Comparison of ENCODE assay signal across 9 cellular contexts in the genomic region with DNA sequence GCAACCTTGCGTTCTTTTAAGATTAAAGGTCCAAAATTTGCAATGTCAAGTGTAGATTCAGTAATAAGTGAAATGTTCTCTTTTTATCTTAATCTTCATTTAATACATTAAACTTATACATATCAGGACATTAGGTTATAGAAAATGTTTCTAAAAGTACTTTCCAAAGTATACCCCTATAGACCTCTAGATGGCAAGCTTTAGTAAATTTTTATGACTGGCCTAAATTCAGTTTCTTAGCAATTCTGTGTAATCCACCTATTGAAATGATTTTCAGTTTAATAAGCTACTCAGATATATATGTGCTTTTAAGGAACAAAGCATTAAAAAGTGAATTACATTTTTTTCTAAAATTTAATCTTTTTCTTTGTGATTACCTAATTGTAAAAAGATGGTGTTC.
DNase-seq lines count a peak whose midpoint lies in the region; ATAC-seq and TF ChIP-seq lines count a peak whose summit lies in the region.
"Had no signal": no experiment of that assay in that cellular context is flagged by ENCODE, and none has a peak within 500 bp of the region (broad histone marks: within the 10 kb centered on the region; RNA-seq: fewer than 3 reads in every experiment).

No MANE protein-coding gene starts in this region.

- no peak overlapping the region for H3K4me2 ChIP-seq in SU-DHL-6 (ENCODE audit: low read depth, low read length, poor library complexity, severe bottlenecking)

- H3K9ac ChIP-seq in SU-DHL-6 (ENCODE audit: low read length) = no peak overlapping the region

- H3K4me1 ChIP-seq in mucosa of descending colon (ENCODE audit: low read depth) = no peaks in the 10 kb centered on the region

- DNase-seq in DMS114 treated with DMSO at 0.1 percent for 48 hours (lab: John Stamatoyannopoulos, UW; ENCODE audit: unreplicated experiment) (peak; percentile 0), HFFc6 (peak; percentile 11), kidney glomerular epithelial cell (lab: John Stamatoyannopoulos, UW) (peak; percentile 16), mucosa of descending colon (no peak), germinal center (ENCODE audit: low spot score) (no peak)
- no peak for DNase-seq in activated T-helper 1 cell treated with anti-CD3 and anti-CD28 coated beads, Interleukin-12 subunit alpha, Interleukin-12 subunit beta, Interleukin-2, Interleukin-4 antibody, amounts not matched to agents 30 ng/mL and 10 ng/mL and 1 ng/mL, durations not matched to agents 14 hours and 24 hours and 36 hours (ENCODE audit: low spot score)
- DNase-seq in activated CD4-positive, alpha-beta T cell treated with anti-CD3 and anti-CD28 coated beads, Interleukin-2, amount 10 ng/mL, durations not matched to agents 7 days and 5 days = no peak
- DNase-seq: activated CD4-positive, alpha-beta T cell treated with anti-CD3 and anti-CD28 coated beads, Interleukin-2, amount 10 ng/mL, durations not matched to agents 24 days and 14 days had no signal

- no peak overlapping the region for H2AFZ ChIP-seq in SU-DHL-6 (ENCODE audit: low read depth, low read length, severe bottlenecking)

- no peaks in the 10 kb centered on the region for H3K9me2 ChIP-seq in SU-DHL-6 (replicated peaks; ENCODE audit: insufficient read depth, low read length)

- no peak overlapping the region for H3K4me3 ChIP-seq in SU-DHL-6 (ENCODE audit: insufficient read depth, low read length, poor library complexity, severe bottlenecking)
- H3K4me3 ChIP-seq in mucosa of descending colon = no peak overlapping the region

- no peaks in the 10 kb centered on the region for H3K36me3 ChIP-seq in SU-DHL-6 (ENCODE audit: low read length)
- H3K36me3 ChIP-seq in mucosa of descending colon (ENCODE audit: low read depth) = no peaks in the 10 kb centered on the region

- H3K27me3 Mint-ChIP-seq in HFFc6 (ENCODE audit: insufficient read depth) = no peaks in the 10 kb centered on the region
- no peaks in the 10 kb centered on the region for H3K27me3 Mint-ChIP-seq in activated T-helper 1 cell treated with anti-CD3 and anti-CD28 coated beads, Interleukin-12 subunit alpha, Interleukin-12 subunit beta, Interleukin-2, Interleukin-4 antibody, amounts not matched to agents 30 ng/mL and 10 ng/mL and 1 ng/mL, durations not matched to agents 14 hours and 24 hours and 36 hours (ENCODE audit: insufficient read depth)
- no peaks in the 10 kb centered on the region for H3K27me3 Mint-ChIP-seq in activated CD4-positive, alpha-beta T cell treated with anti-CD3 and anti-CD28 coated beads, Interleukin-2, amount 10 ng/mL, durations not matched to agents 7 days and 5 days
- H3K27me3 Mint-ChIP-seq: activated CD4-positive, alpha-beta T cell treated with anti-CD3 and anti-CD28 coated beads, Interleukin-2, amount 10 ng/mL, durations not matched to agents 24 days and 14 days had no signal

- no peaks in the 10 kb centered on the region for H3K9me3 Mint-ChIP-seq in HFFc6
- no peaks in the 10 kb centered on the region for H3K9me3 Mint-ChIP-seq in activated T-helper 1 cell treated with anti-CD3 and anti-CD28 coated beads, Interleukin-12 subunit alpha, Interleukin-12 subunit beta, Interleukin-2, Interleukin-4 antibody, amounts not matched to agents 30 ng/mL and 10 ng/mL and 1 ng/mL, durations not matched to agents 14 hours and 24 hours and 36 hours
- H3K9me3 Mint-ChIP-seq in activated CD4-positive, alpha-beta T cell treated with anti-CD3 and anti-CD28 coated beads, Interleukin-2, amount 10 ng/mL, durations not matched to agents 7 days and 5 days = no peaks in the 10 kb centered on the region
- H3K9me3 Mint-ChIP-seq: activated CD4-positive, alpha-beta T cell treated with anti-CD3 and anti-CD28 coated beads, Interleukin-2, amount 10 ng/mL, durations not matched to agents 24 days and 14 days had no signal

- no peaks in the 10 kb centered on the region for H4K20me1 ChIP-seq in SU-DHL-6 (ENCODE audit: low read depth, low read length)

- CTCF ChIA-PET in activated CD4-positive, alpha-beta T cell treated with anti-CD3 and anti-CD28 coated beads, Interleukin-2, amount 10 ng/mL, durations not matched to agents 7 days and 5 days (lab: Charles Lee) = no interaction called here

- POLR2A ChIA-PET in activated CD4-positive, alpha-beta T cell treated with anti-CD3 and anti-CD28 coated beads, Interleukin-2, amount 10 ng/mL, durations not matched to agents 7 days and 5 days (lab: Charles Lee) = no interaction called here

- no peak for ATAC-seq in mucosa of descending colon

- no peaks in the 10 kb centered on the region for H3K9me3 ChIP-seq in SU-DHL-6 (ENCODE audit: insufficient read depth, low read length)
- H3K9me3 ChIP-seq in mucosa of descending colon = no peaks in the 10 kb centered on the region

- intact Hi-C loops in activated T-helper 1 cell treated with anti-CD3 and anti-CD28 coated beads, Interleukin-12 subunit alpha, Interleukin-12 subunit beta, Interleukin-2, Interleukin-4 antibody, amounts not matched to agents 30 ng/mL and 10 ng/mL and 1 ng/mL, durations not matched to agents 14 hours and 24 hours and 36 hours (cut with micrococcal nuclease) = no loop called here
- intact Hi-C loops in mucosa of descending colon (cut with DNase I, micrococcal nuclease) = no loop called here

- TF ChIP-seq CTCF in HFFc6 (IDR thresholded peaks at IDR 0.05) (peak; percentile 79), SU-DHL-6 (IDR thresholded peaks at IDR 0.05; ENCODE audit: insufficient read depth, low read length, poor library complexity, severe bottlenecking) (peak; percentile 35), mucosa of descending colon (IDR thresholded peaks at IDR 0.05) (no peak)

- H3K4me1 Mint-ChIP-seq in HFFc6 (ENCODE audit: low read depth) = peaks cover 70% of the 10 kb centered on the region
- no peaks in the 10 kb centered on the region for H3K4me1 Mint-ChIP-seq in activated T-helper 1 cell treated with anti-CD3 and anti-CD28 coated beads, Interleukin-12 subunit alpha, Interleukin-12 subunit beta, Interleukin-2, Interleukin-4 antibody, amounts not matched to agents 30 ng/mL and 10 ng/mL and 1 ng/mL, durations not matched to agents 14 hours and 24 hours and 36 hours (ENCODE audit: low read depth)
- H3K4me1 Mint-ChIP-seq in activated CD4-positive, alpha-beta T cell treated with anti-CD3 and anti-CD28 coated beads, Interleukin-2, amount 10 ng/mL, durations not matched to agents 7 days and 5 days = no peaks in the 10 kb centered on the region
- H3K4me1 Mint-ChIP-seq: activated CD4-positive, alpha-beta T cell treated with anti-CD3 and anti-CD28 coated beads, Interleukin-2, amount 10 ng/mL, durations not matched to agents 24 days and 14 days had no signal

- no peaks in the 10 kb centered on the region for H3K79me2 ChIP-seq in SU-DHL-6 (ENCODE audit: insufficient read depth, low read length)

- H3K4me3 Mint-ChIP-seq in HFFc6 = no peak overlapping the region
- H3K4me3 Mint-ChIP-seq in activated T-helper 1 cell treated with anti-CD3 and anti-CD28 coated beads, Interleukin-12 subunit alpha, Interleukin-12 subunit beta, Interleukin-2, Interleukin-4 antibody, amounts not matched to agents 30 ng/mL and 10 ng/mL and 1 ng/mL, durations not matched to agents 14 hours and 24 hours and 36 hours = no peak overlapping the region
- H3K4me3 Mint-ChIP-seq in activated CD4-positive, alpha-beta T cell treated with anti-CD3 and anti-CD28 coated beads, Interleukin-2, amount 10 ng/mL, durations not matched to agents 7 days and 5 days = no peak overlapping the region
- H3K4me3 Mint-ChIP-seq: activated CD4-positive, alpha-beta T cell treated with anti-CD3 and anti-CD28 coated beads, Interleukin-2, amount 10 ng/mL, durations not matched to agents 24 days and 14 days had no signal

- H3K27me3 ChIP-seq in SU-DHL-6 (ENCODE audit: low read length) = no peaks in the 10 kb centered on the region

- no peak overlapping the region for H3K27ac Mint-ChIP-seq in HFFc6
- H3K27ac Mint-ChIP-seq in activated T-helper 1 cell treated with anti-CD3 and anti-CD28 coated beads, Interleukin-12 subunit alpha, Interleukin-12 subunit beta, Interleukin-2, Interleukin-4 antibody, amounts not matched to agents 30 ng/mL and 10 ng/mL and 1 ng/mL, durations not matched to agents 14 hours and 24 hours and 36 hours = no peak overlapping the region
- H3K27ac Mint-ChIP-seq in activated CD4-positive, alpha-beta T cell treated with anti-CD3 and anti-CD28 coated beads, Interleukin-2, amount 10 ng/mL, durations not matched to agents 7 days and 5 days = no peak overlapping the region
- H3K27ac Mint-ChIP-seq: activated CD4-positive, alpha-beta T cell treated with anti-CD3 and anti-CD28 coated beads, Interleukin-2, amount 10 ng/mL, durations not matched to agents 24 days and 14 days had no signal

- 0 out of 2 replicates have a peak, but pooled peaks cover 3% of the 10 kb centered on the region for H3K36me3 Mint-ChIP-seq in HFFc6 (ENCODE audit: low read depth)
- no peaks in the 10 kb centered on the region for H3K36me3 Mint-ChIP-seq in activated T-helper 1 cell treated with anti-CD3 and anti-CD28 coated beads, Interleukin-12 subunit alpha, Interleukin-12 subunit beta, Interleukin-2, Interleukin-4 antibody, amounts not matched to agents 30 ng/mL and 10 ng/mL and 1 ng/mL, durations not matched to agents 14 hours and 24 hours and 36 hours (ENCODE audit: low read depth)
- H3K36me3 Mint-ChIP-seq in activated CD4-positive, alpha-beta T cell treated with anti-CD3 and anti-CD28 coated beads, Interleukin-2, amount 10 ng/mL, durations not matched to agents 7 days and 5 days (ENCODE audit: low read depth) = no peaks in the 10 kb centered on the region

- H3K27ac ChIP-seq in SU-DHL-6 (ENCODE audit: low read depth, low read length) = no peak overlapping the region

- no peaks in the 10 kb centered on the region for H3F3A ChIP-seq in SU-DHL-6 (ENCODE audit: insufficient read depth)

Comparison
In these comparisons a context has a peak if more than half of its experiments do, and no peak if none do; other contexts are left out.
1. DNase-seq: peak in DMS114 treated with DMSO at 0.1 percent for 48 hours (single experiment), HFFc6 (single experiment) and kidney glomerular epithelial cell (single experiment); none in activated T-helper 1 cell treated with anti-CD3 and anti-CD28 coated beads, Interleukin-12 subunit alpha, Interleukin-12 subunit beta, Interleukin-2, Interleukin-4 antibody, amounts not matched to agents 30 ng/mL and 10 ng/mL and 1 ng/mL, durations not matched to agents 14 hours and 24 hours and 36 hours (single experiment), mucosa of descending colon (0 of 3), germinal center (single experiment) and activated CD4-positive, alpha-beta T cell treated with anti-CD3 and anti-CD28 coated beads, Interleukin-2, amount 10 ng/mL, durations not matched to agents 7 days and 5 days (single experiment).